ENCODE assay signal across 16 cellular contexts in genomic region chr22:48535868-48536690, GRCh38.
DNase-seq lines count a peak whose midpoint lies in the region; TF ChIP-seq lines count a peak whose summit lies in the region.
"Had no signal": no experiment of that assay in that cellular context is flagged by ENCODE, and none has a peak within 500 bp of the region (broad histone marks: within the 10 kb centered on the region; RNA-seq: fewer than 3 reads in every experiment).

No MANE protein-coding gene starts in this region.

- H3K79me2 ChIP-seq in neural progenitor cell (ENCODE audit: low read depth): no peaks in the 10 kb centered on the region

- no peak overlapping the region for H3K23ac ChIP-seq in mesenchymal stem cell (ENCODE audit: low read length in 2 of 2)

- H2AK5ac ChIP-seq in mesenchymal stem cell (ENCODE audit: low read length, severe bottlenecking): no peak overlapping the region

- H2BK5ac ChIP-seq in mesenchymal stem cell (ENCODE audit: low read depth, low read length, poor library complexity, severe bottlenecking): no peak overlapping the region

- H3K9me3 Mint-ChIP-seq in chondrocyte (ENCODE audit: low read depth): no peaks in the 10 kb centered on the region
- H3K9me3 Mint-ChIP-seq in neural progenitor cell: no peaks in the 10 kb centered on the region

- no peak overlapping the region for H2BK12ac ChIP-seq in mesenchymal stem cell (ENCODE audit: low read length in 2 of 2)

- no peak overlapping the region for H3K4ac ChIP-seq in mesenchymal stem cell (ENCODE audit: low read depth in 1 of 2, low read length in 2 of 2)

- H3K27ac ChIP-seq in neural progenitor cell: no peak overlapping the region
- no peak overlapping the region for H3K27ac ChIP-seq in mesenchymal stem cell (ENCODE audit: low read length, poor library complexity, severe bottlenecking)
- H3K27ac ChIP-seq: BLaER1 treated with 17β-estradiol and CSF1 and Interleukin-3, amounts not matched to agents 10 nM and 100 nM had no signal

- TF ChIP-seq CTCF in chondrocyte (IDR thresholded peaks at IDR 0.05) (no peak), neural progenitor cell (IDR thresholded peaks at IDR 0.05) (no peak)

- H3K27me3 Mint-ChIP-seq in chondrocyte (ENCODE audit: low read depth): no peaks in the 10 kb centered on the region
- no peaks in the 10 kb centered on the region for H3K27me3 Mint-ChIP-seq in neural progenitor cell (ENCODE audit: insufficient read depth, low read depth)

- no peak overlapping the region for H2BK15ac ChIP-seq in mesenchymal stem cell (ENCODE audit: low read depth, poor library complexity, severe bottlenecking)

- WGBS in mesenchymal stem cell: 95% methylated on average over 39 of the region's 43 CpGs

- H3K27me3 ChIP-seq in neural progenitor cell (no peaks in the 10 kb centered on the region), mesenchymal stem cell (ENCODE audit: control insufficient read depth in 1 of 2, insufficient read depth in 1 of 2, low read length in 2 of 2) (no peaks in the 10 kb centered on the region)

- peaks cover 16% of the 10 kb centered on the region for H3K4me1 ChIP-seq in neural progenitor cell
- H3K4me1 ChIP-seq in mesenchymal stem cell (ENCODE audit: control insufficient read depth, insufficient read depth, low read depth, low read length): no peaks in the 10 kb centered on the region

- H4K91ac ChIP-seq in mesenchymal stem cell (ENCODE audit: low read length): no peak overlapping the region

- H3K18ac ChIP-seq in mesenchymal stem cell (ENCODE audit: low read depth in 1 of 2, low read length in 2 of 2): no peak overlapping the region

- H3K4me2 ChIP-seq in neural progenitor cell (no peak overlapping the region), mesenchymal stem cell (ENCODE audit: low read length, poor library complexity, severe bottlenecking) (no peak overlapping the region)
- H3K4me2 ChIP-seq: BLaER1 treated with 17β-estradiol and CSF1 and Interleukin-3, amounts not matched to agents 10 nM and 100 nM; smooth muscle cell had no signal

- no peaks in the 10 kb centered on the region for H3K9me3 ChIP-seq in neural progenitor cell (ENCODE audit: low read depth)
- no peaks in the 10 kb centered on the region for H3K9me3 ChIP-seq in mesenchymal stem cell (ENCODE audit: control insufficient read depth, low read length)
- H3K9me3 ChIP-seq: BLaER1 treated with 17β-estradiol and CSF1 and Interleukin-3, amounts not matched to agents 10 nM and 100 nM had no signal

- no peaks in the 10 kb centered on the region for H3F3A ChIP-seq in neural progenitor cell (ENCODE audit: low read depth)

- H3K79me1 ChIP-seq in mesenchymal stem cell (replicated peaks; ENCODE audit: low read length, poor library complexity, severe bottlenecking): no peaks in the 10 kb centered on the region

- no peak overlapping the region for H4K8ac ChIP-seq in mesenchymal stem cell (ENCODE audit: low read length)

- H3K36me3 ChIP-seq in neural progenitor cell (no peaks in the 10 kb centered on the region), mesenchymal stem cell (ENCODE audit: control insufficient read depth in 1 of 2, insufficient read depth in 2 of 2, low read depth in 1 of 2, low read length in 2 of 2) (no peaks in the 10 kb centered on the region)
- H3K36me3 ChIP-seq: BLaER1 treated with 17β-estradiol and CSF1 and Interleukin-3, amounts not matched to agents 10 nM and 100 nM had no signal

- H3K4me3 ChIP-seq in neural progenitor cell (no peak overlapping the region), mesenchymal stem cell (ENCODE audit: insufficient read depth in 1 of 2, low read depth in 1 of 2, low read length in 2 of 2) (no peak overlapping the region)
- H3K4me3 ChIP-seq: BLaER1 treated with 17β-estradiol and CSF1 and Interleukin-3, amounts not matched to agents 10 nM and 100 nM; smooth muscle cell had no signal

- H3K4me1 Mint-ChIP-seq in chondrocyte (ENCODE audit: low read depth) (peaks cover 8% of the 10 kb centered on the region), neural progenitor cell (peaks cover 14% of the 10 kb centered on the region)

- DNase-seq in NCI-H526 treated with DMSO at 0.1 percent for 48 hours (lab: John Stamatoyannopoulos, UW) (peak; percentile 24), NCI-H526 (lab: John Stamatoyannopoulos, UW) (no peak), chondrocyte (ENCODE audit: low spot score) (no peak), neural progenitor cell (ENCODE audit: low spot score) (no peak), mesenchymal stem cell (no peak), HUDEP-2 (lab: John Stamatoyannopoulos, UW; ENCODE audit: unreplicated experiment in 76 of 76) (no peak), MV-4-11 (lab: John Stamatoyannopoulos, UW) (no peak), NCI-H1417 treated with DMSO at 0.1 percent for 48 hours (lab: John Stamatoyannopoulos, UW) (no peak)
- DNase-seq: 8988T; activated CD4-positive, alpha-beta T cell treated with anti-CD3 and anti-CD28 coated beads for 4 hours; activated effector memory CD4-positive, alpha-beta T cell treated with Interleukin-2 at 50 U/mL for 16 hours; NCI-H2227 treated with DMSO at 0.1 percent for 48 hours; RPMI8226; stimulated activated CD4-positive, alpha-beta T cell treated with anti-CD3 and anti-CD28 coated beads, Interleukin-4, amount 100 ng/mL, for 24 hours had no signal

- H3K36me3 Mint-ChIP-seq in chondrocyte (ENCODE audit: low read depth) (no peaks in the 10 kb centered on the region), neural progenitor cell (no peaks in the 10 kb centered on the region)

- H3K14ac ChIP-seq in mesenchymal stem cell (ENCODE audit: low read length in 2 of 2): no peak overlapping the region

- peak overlapping the region; percentile 51 for H3K4me3 Mint-ChIP-seq in chondrocyte (ENCODE audit: unreplicated experiment)
- no peak overlapping the region for H3K4me3 Mint-ChIP-seq in neural progenitor cell

- H4K20me1 ChIP-seq in neural progenitor cell (ENCODE audit: low read depth): peaks cover 7% of the 10 kb centered on the region

- no peak overlapping the region for H3K9ac ChIP-seq in neural progenitor cell
- H3K9ac ChIP-seq in mesenchymal stem cell (ENCODE audit: low read length): no peak overlapping the region
- H3K9ac ChIP-seq: BLaER1 treated with 17β-estradiol and CSF1 and Interleukin-3, amounts not matched to agents 10 nM and 100 nM had no signal

- no peak overlapping the region for H3K27ac Mint-ChIP-seq in chondrocyte (ENCODE audit: unreplicated experiment)
- peak overlapping the region; percentile 69 for H3K27ac Mint-ChIP-seq in neural progenitor cell

- no peak overlapping the region for H2BK120ac ChIP-seq in mesenchymal stem cell (ENCODE audit: low read depth, low read length)

- H2AFZ ChIP-seq in neural progenitor cell (replicated peaks) (no peak overlapping the region), mesenchymal stem cell (ENCODE audit: low read depth, low read length) (no peak overlapping the region)
